27 cellular contexts compared by ENCODE assay signal in the genomic region with DNA sequence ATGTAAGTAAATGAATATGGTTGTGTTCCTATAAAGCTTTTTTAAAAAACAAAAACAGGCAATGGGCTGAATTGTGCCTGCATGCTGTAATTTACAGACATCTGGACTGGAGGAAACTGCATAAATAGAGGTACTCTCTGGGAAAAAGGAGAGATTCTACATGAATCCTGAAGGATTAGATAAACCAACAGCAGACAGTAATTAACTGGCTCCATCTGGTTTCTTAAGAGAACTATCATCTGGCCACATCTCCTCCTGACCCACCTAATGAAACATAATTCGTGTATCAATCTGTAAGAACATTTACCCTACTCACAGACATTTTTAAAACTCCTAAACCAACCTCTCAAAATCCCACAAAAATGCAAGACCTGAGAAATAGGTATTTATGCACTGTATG.
"Had no signal": no experiment of that assay in that cellular context is flagged by ENCODE, and none has a peak within 500 bp of the region (broad histone marks: within the 10 kb centered on the region; RNA-seq: fewer than 3 reads in every experiment).

No MANE protein-coding gene starts in this region.

- DNase-seq: activated CD4-positive, alpha-beta T cell treated with anti-CD3 and anti-CD28 coated beads, Interleukin-2, amount 10 ng/mL, durations not matched to agents 24 days and 14 days; activated CD4-positive, alpha-beta T cell treated with anti-CD3 and anti-CD28 coated beads, Interleukin-2, amount 50 U/mL, for 4 hours; activated CD8-positive, alpha-beta T cell treated with anti-CD3 and anti-CD28 coated beads for 36 hours; activated effector memory CD4-positive, alpha-beta T cell treated with anti-CD3 and anti-CD28 coated beads, Interleukin-2, amount 50 U/mL, for 16 hours; activated naive CD4-positive, alpha-beta T cell; activated naive CD4-positive, alpha-beta T cell treated with anti-CD3 and anti-CD28 coated beads, Interleukin-2, amount 50 U/mL, for 16 hours; activated naive CD8-positive, alpha-beta T cell treated with anti-CD3 and anti-CD28 coated beads for 36 hours; activated T-cell treated with anti-CD3 and anti-CD28 coated beads, Interleukin-2, amount 50 U/mL, for 1 hour; activated T-cell treated with anti-CD3 and anti-CD28 coated beads, Interleukin-2, amount 50 U/mL, for 72 hours; amniotic stem cell; aorta; brain microvascular endothelial cell; central memory CD4-positive, alpha-beta T cell; NCI-H1092 treated with DMSO at 0.1 percent for 48 hours; NCI-H1417; NCI-H146; NCI-H187; NCI-H2029 treated with DMSO at 0.1 percent for 48 hours; NCI-H2107; NCI-H226; NCI-H526 treated with DMSO at 0.1 percent for 48 hours; NK-92 treated with Interleukin-12 subunit alpha and Interleukin-12 subunit beta, amount 100 ng/mL, for 24 hours; PC-3; Peyer's patch; RPMI8226; SHP77 treated with DMSO at 0.1 percent for 48 hours; T1000 had no signal
